In genomic region chr9:38087934-38088925, GRCh38 we compare ENCODE assay signal across 8 cellular contexts. TPM values are rescaled to one million over a fixed set of nuclear protein-coding genes. Genes with fewer than 3 reads are reported as not detected.
DNase-seq lines count a peak whose midpoint lies in the region; ATAC-seq, FAIRE-seq and TF ChIP-seq lines count a peak whose summit lies in the region.

No MANE protein-coding gene starts in this region.

- no peak overlapping the region for H3K4me2 ChIP-seq in A549

- no peak overlapping the region for H3K4me3 ChIP-seq in A549
- no peak overlapping the region for H3K4me3 ChIP-seq in astrocyte of the spinal cord (ENCODE audit: low read depth, low read length)

- POLR2A ChIA-PET in A549 (lab: Yijun Ruan, JAX), result no interaction called here

- DNase-seq in A549 (ENCODE audit: low read depth in 1 of 2, low spot score in 1 of 2) (peak; percentile 49 to 78), GM12891 (ENCODE audit: insufficient read length, low spot score) (peak; percentile 35), T-helper 22 cell (ENCODE audit: low read depth) (peak; percentile 12), astrocyte of the spinal cord (ENCODE audit: low read depth, low spot score) (peak; percentile 37), inferior parietal cortex (ENCODE audit: extremely low spot score) (peak; percentile 76)
- DNase-seq in stimulated activated CD4-positive, alpha-beta T cell treated with anti-CD3 and anti-CD28 coated beads, Interleukin-1b, Interleukin-23, amount 100 ng/mL, for 4 hours (ENCODE audit: low read depth in 2 of 2), result peak; percentile 66 to 67

- no peaks in the 10 kb centered on the region for H3K9me3 ChIP-seq in A549

- CTCF ChIA-PET in A549 (lab: Yijun Ruan, JAX), result interaction anchor here (0.6 to 5.4 kb wide), 88 partner anchors 10 to 380 kb away, joined by 3 to 50 read pairs (median 5); partner anchors contain the start of gene SHB

- H3K4me1 ChIP-seq in A549, result no peaks in the 10 kb centered on the region

- TF ChIP-seq RAD21 in A549 (conservative IDR thresholded peaks at IDR 0.05 in 1 of 2, IDR thresholded peaks at IDR 0.05 in 1 of 2), result peak; percentile 79 to 83

- peak; percentile 82 for TF ChIP-seq CTCF in A549 (IDR thresholded peaks at IDR 0.05)
- peak; percentile 96 for TF ChIP-seq CTCF in astrocyte of the spinal cord (IDR thresholded peaks at IDR 0.05; ENCODE audit: low read depth, low read length)

- in situ Hi-C loops in astrocyte of the spinal cord (cut with HindIII; ENCODE audit: low sequenced_read_pairs), result no loop called here

- 26% methylated on average over 8 of the region's 8 CpGs for WGBS in A549 (ENCODE audit: missing lambda C conversion rate)

- H3K27ac ChIP-seq in A549, result no peak overlapping the region

- TF ChIP-seq EP300 in A549 (IDR thresholded peaks at IDR 0.05), result no peak

- FAIRE-seq in A549 (lab: Jason Lieb, UNC) (no peak), GM12891 (lab: Jason Lieb, UNC) (peak; percentile 82)

- TF ChIP-seq POLR2A in A549 (IDR thresholded peaks at IDR 0.05; ENCODE audit: low read length) (no peak), GM12891 (IDR thresholded peaks at IDR 0.05; ENCODE audit: low read depth, low read length) (no peak)

- ATAC-seq in A549, result peak; percentile 73 to 90
- ATAC-seq in HG03558 (IDR thresholded peaks at IDR 0.05; ENCODE audit: extremely low read depth, unreplicated experiment), result peak; percentile 31
- no peak for ATAC-seq in GM18520 (IDR thresholded peaks at IDR 0.05; ENCODE audit: unreplicated experiment)

TF ChIP-seq in A549, 52 proteins besides CTCF, POLR2A, EP300 and RAD21:
- no peak for TF ChIP-seq CHD4 (IDR thresholded peaks at IDR 0.05; ENCODE audit: borderline replicate concordance)
- no peak for TF ChIP-seq JUN (IDR thresholded peaks at IDR 0.05)
- TF ChIP-seq CHD2 (IDR thresholded peaks at IDR 0.05; ENCODE audit: low read length, partially characterized antibody), result no peak
- TF ChIP-seq GATA3 (IDR thresholded peaks at IDR 0.05; ENCODE audit: borderline replicate concordance), result no peak
- peak; percentile 94 for TF ChIP-seq SMC3 (IDR thresholded peaks at IDR 0.05)
- TF ChIP-seq ZC3H11A (IDR thresholded peaks at IDR 0.05), result no peak
- no peak for TF ChIP-seq PHF8 (IDR thresholded peaks at IDR 0.05; ENCODE audit: borderline replicate concordance, low read depth)
- TF ChIP-seq REST (IDR thresholded peaks at IDR 0.05), result no peak
- no peak for TF ChIP-seq POLR2AphosphoS2 (conservative IDR thresholded peaks at IDR 0.05; ENCODE audit: low read length)
- TF ChIP-seq, protein P1, sequence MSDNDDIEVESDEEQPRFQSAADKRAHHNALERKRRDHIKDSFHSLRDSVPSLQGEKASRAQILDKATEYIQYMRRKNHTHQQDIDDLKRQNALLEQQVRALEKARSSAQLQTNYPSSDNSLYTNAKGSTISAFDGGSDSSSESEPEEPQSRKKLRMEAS (IDR thresholded peaks at IDR 0.05), result 0 out of 2 replicates have a peak, but pooled peaks have one; percentile 13
- no peak for TF ChIP-seq MAFK (IDR thresholded peaks at IDR 0.05; ENCODE audit: partially characterized antibody)
- no peak for TF ChIP-seq TFCP2L1 (CRISPR knock-in tag; IDR thresholded peaks at IDR 0.05)
- no peak for TF ChIP-seq FOSB (CRISPR knock-in tag; IDR thresholded peaks at IDR 0.05)
- no peak for TF ChIP-seq ZNF302 (CRISPR knock-in tag; IDR thresholded peaks at IDR 0.05)

TF ChIP-seq in GM12891, 5 proteins besides CTCF, POLR2A, EP300 and RAD21:
- no peak for TF ChIP-seq POLR2AphosphoS5 (IDR thresholded peaks at IDR 0.05; ENCODE audit: low read depth, low read length)
- TF ChIP-seq TAF1 (IDR thresholded peaks at IDR 0.05; ENCODE audit: low read depth, low read length), result no peak
- TF ChIP-seq SPI1 (IDR thresholded peaks at IDR 0.05; ENCODE audit: low read depth, low read length), result peak; percentile 47; the same call in 1 of the 2 replicates
- TF ChIP-seq POU2F2 (IDR thresholded peaks at IDR 0.05; ENCODE audit: low read depth, low read length), result no peak
- no peak for TF ChIP-seq PAX5 (IDR thresholded peaks at IDR 0.05; ENCODE audit: insufficient read depth, low read length, severe bottlenecking)

RNA-seq across cellular contexts. Expression of gene SHB, which starts 19.2 kb away (rescaled TPM):
- polyA plus RNA-seq in A549 (2011; rRNA removed) (15.4 and 16.4 TPM in 2 replicates), A549 (2017; fragmentation: RNase III; extraction: RNeasy Plus Mini Kit Qiagen cat#74134 plus additional on column Dnase treatment) (21.6 to 22.4 TPM (median 22.0 TPM) in 3 replicates)
- 20.9 and 25.8 TPM in 2 replicates for polyA plus RNA-seq in A549 (2012; cell fraction: cytosol; rRNA removed)
- 18.9 and 20.7 TPM in 2 replicates for polyA plus RNA-seq in A549 (2012; cell fraction: nucleus; rRNA removed)
- polyA minus RNA-seq in A549 (2011; rRNA and poly(A)+ RNA removed), result 23.8 and 23.9 TPM in 2 replicates
- 2.7 TPM for polyA plus RNA-seq in GM12891 (2012; ENCODE audit: low read depth, missing spikeins)

Comparison
In these comparisons a context has a peak if more than half of its experiments do, and no peak if none do; other contexts are left out.
1. DNase-seq: peak in every context shown above with its lines; median percentile 76 in inferior parietal cortex; 66 in stimulated activated CD4-positive, alpha-beta T cell treated with anti-CD3 and anti-CD28 coated beads, Interleukin-1b, Interleukin-23, amount 100 ng/mL, for 4 hours; 64 in A549; 37 in astrocyte of the spinal cord; 35 in GM12891; 12 in T-helper 22 cell.